ENCODE assay signal across 8 cellular contexts in genomic region chr13:110471833-110472162, GRCh38.
DNase-seq lines count a peak whose midpoint lies in the region; ATAC-seq, FAIRE-seq and TF ChIP-seq lines count a peak whose summit lies in the region.

No MANE protein-coding gene starts in this region.

- no peaks in the 10 kb centered on the region for H3K9me3 ChIP-seq in liver (ENCODE audit: control insufficient read depth in 4 of 4, low read length in 3 of 4)
- no peaks in the 10 kb centered on the region for H3K9me3 ChIP-seq in HepG2 (ENCODE audit: low read length)

- TF ChIP-seq RAD21 in liver (IDR thresholded peaks at IDR 0.05) (no peak), HepG2 (CRISPR knock-in tag; IDR thresholded peaks at IDR 0.05) (no peak)

- CTCF ChIA-PET in HepG2 (lab: Yijun Ruan, JAX; ENCODE audit: low intra/inter-chr PET ratio, low total read pairs) = no interaction called here

- H3K27ac ChIP-seq in liver (ENCODE audit: low read depth in 1 of 2, low read length in 2 of 2) (peak overlapping the region; percentile 2 to 14), HepG2 (ENCODE audit: extremely low read length, insufficient read depth, low read length) (no peak overlapping the region)

- ATAC-seq in HepG2 (no peak), HG02973 (IDR thresholded peaks at IDR 0.05; ENCODE audit: unreplicated experiment) (peak; percentile 97), left ventricle myocardium superior (peak; percentile 77)

- intact Hi-C loops in HepG2 (cut with micrococcal nuclease; ENCODE audit: unreplicated experiment) = no loop called here
- intact Hi-C loops in left ventricle myocardium superior (cut with micrococcal nuclease) = no loop called here

- TF ChIP-seq EP300 in HepG2 (IDR thresholded peaks at IDR 0.05; ENCODE audit: low read depth in 2 of 2, low read length in 2 of 2) (no peak), HepG2 (CRISPR knock-in tag; IDR thresholded peaks at IDR 0.05; ENCODE audit: borderline replicate concordance) (no peak)

- POLR2A ChIA-PET in HepG2 (lab: Yijun Ruan, JAX) = no interaction called here

- no peak overlapping the region for H2AFZ ChIP-seq in HepG2 (ENCODE audit: low read length)

- TF ChIP-seq POLR2A in HepG2 (IDR thresholded peaks at IDR 0.05; ENCODE audit: insufficient read depth in 1 of 2, low read depth in 2 of 2, low read length in 2 of 2) = no peak

- H3K36me3 ChIP-seq in liver (ENCODE audit: control insufficient read depth in 4 of 4, insufficient read depth in 3 of 4, low read depth in 1 of 4, low read length in 3 of 4) (peaks cover 0 to 2% (median 0%) of the 10 kb centered on the region in 4 donors), HepG2 (replicated peaks in 1 of 2; ENCODE audit: control insufficient read depth in 1 of 2, insufficient read depth in 2 of 2, low read length in 2 of 2) (no peaks in the 10 kb centered on the region)

- no peak overlapping the region for H3K4me2 ChIP-seq in HepG2 (ENCODE audit: low read depth, low read length)

- H3K4me3 ChIP-seq in liver (ENCODE audit: low read depth in 1 of 3, low read length in 3 of 3) = no peak overlapping the region
- no peak overlapping the region for H3K4me3 ChIP-seq in HepG2 (replicated peaks in 1 of 3; ENCODE audit: insufficient read depth in 1 of 3, low read depth in 2 of 3, low read length in 3 of 3)

- FAIRE-seq in HepG2 (lab: Jason Lieb, UNC) = no peak

- H3K27me3 ChIP-seq in liver (ENCODE audit: control insufficient read depth in 4 of 4, insufficient read depth in 4 of 4, low read length in 3 of 4) = no peaks in the 10 kb centered on the region
- peaks cover 7 to 67% of the 10 kb centered on the region in 2 experiments for H3K27me3 ChIP-seq in HepG2 (ENCODE audit: control insufficient read depth in 1 of 2, insufficient read depth in 2 of 2, low read length in 2 of 2)

- no peaks in the 10 kb centered on the region for H4K20me1 ChIP-seq in HepG2 (ENCODE audit: insufficient read depth, low read length)

- DNase-seq in HepG2 (ENCODE audit: low spot score) (no peak), RPMI8226 (peak; percentile 86), left ventricle myocardium superior (no peak), ureter (ENCODE audit: low spot score) (peak; percentile 58), NCI-H526 treated with DMSO at 0.1 percent for 48 hours (lab: John Stamatoyannopoulos, UW) (no peak), cerebellum (ENCODE audit: low spot score) (no peak)

- no peaks in the 10 kb centered on the region for H3K79me2 ChIP-seq in HepG2 (ENCODE audit: insufficient read depth, low read length)

- TF ChIP-seq CTCF in liver (IDR thresholded peaks at IDR 0.05; ENCODE audit: low read depth, low read length, missing input control) = no peak
- no peak for TF ChIP-seq CTCF in HepG2 (CRISPR knock-in tag; IDR thresholded peaks at IDR 0.05)

- WGBS in liver = 67% methylated on average over 7 of the region's 7 CpGs
- WGBS in HepG2 (ENCODE audit: low lambda C conversion rate) = 38% methylated on average over 5 of the region's 7 CpGs

- in situ Hi-C loops in HepG2 (cut with HindIII; ENCODE audit: extremely low pct_ligation_motif_present, low pct_unique_long_range_greater_than_20kb) = no loop called here

- H3K9ac ChIP-seq in liver (ENCODE audit: low read depth in 1 of 2, low read length in 2 of 2) = no peak overlapping the region
- no peak overlapping the region for H3K9ac ChIP-seq in HepG2 (ENCODE audit: insufficient read depth, low read depth, low read length)

- H3K4me1 ChIP-seq in liver (ENCODE audit: control insufficient read depth in 4 of 4, insufficient read depth in 4 of 4, low read length in 3 of 4) (peaks cover 0 to 5% (median 0%) of the 10 kb centered on the region in 4 donors), HepG2 (ENCODE audit: insufficient read depth, low read length) (peaks cover 9% of the 10 kb centered on the region)

- BruUV-seq in HepG2 (replicated peaks; lab: Mats Ljungman, UMichigan) = no TSS peak

TF ChIP-seq in liver, 16 proteins besides CTCF, POLR2A, EP300 and RAD21:
- TF ChIP-seq YY1 (IDR thresholded peaks at IDR 0.05) (no peak), JUND (IDR thresholded peaks at IDR 0.05) (peak in 1 of 2 donors; percentile 20), NR2F2 (IDR thresholded peaks at IDR 0.05) (peak; percentile 69), ZBTB33 (IDR thresholded peaks at IDR 0.05) (no peak), HNF4G (IDR thresholded peaks at IDR 0.05) (no peak), ATF3 (IDR thresholded peaks at IDR 0.05) (no peak), TAF1 (conservative IDR thresholded peaks at IDR 0.05) (no peak), RXRA (IDR thresholded peaks at IDR 0.05) (peak; percentile 59 to 74), FOXA1 (IDR thresholded peaks at IDR 0.05) (no peak), MAX (IDR thresholded peaks at IDR 0.05) (no peak), GABPA (IDR thresholded peaks at IDR 0.05 in 1 of 2, conservative IDR thresholded peaks at IDR 0.05 in 1 of 2) (no peak)

TF ChIP-seq in HepG2, 621 proteins besides CTCF, POLR2A, EP300 and RAD21:
- TF ChIP-seq ZBTB21 (CRISPR knock-in tag; IDR thresholded peaks at IDR 0.05) (no peak), MXI1 (IDR thresholded peaks at IDR 0.05; ENCODE audit: borderline replicate concordance, low read depth, low read length) (no peak), KLF16 (CRISPR knock-in tag; IDR thresholded peaks at IDR 0.05) (no peak), ZNF136 (CRISPR knock-in tag; IDR thresholded peaks at IDR 0.05; ENCODE audit: low read depth) (no peak), FOXO1 (CRISPR knock-in tag; IDR thresholded peaks at IDR 0.05) (no peak), SMARCC2 (IDR thresholded peaks at IDR 0.05) (no peak), TAF1 (CRISPR knock-in tag; IDR thresholded peaks at IDR 0.05) (no peak), ZNF496 (CRISPR knock-in tag; IDR thresholded peaks at IDR 0.05; ENCODE audit: insufficient replicate concordance) (no peak), MBNL3 (CRISPR knock-in tag; conservative IDR thresholded peaks at IDR 0.05) (no peak), ZNF101 (CRISPR knock-in tag; IDR thresholded peaks at IDR 0.05; ENCODE audit: borderline replicate concordance, low read depth) (no peak), HNRNPK (IDR thresholded peaks at IDR 0.05; ENCODE audit: low read depth, low read length, poor library complexity, severe bottlenecking) (no peak), ZNF674 (CRISPR knock-in tag; IDR thresholded peaks at IDR 0.05; ENCODE audit: low read depth) (no peak), ZNF512B (CRISPR knock-in tag; IDR thresholded peaks at IDR 0.05; ENCODE audit: borderline replicate concordance) (no peak), DPF2 (CRISPR knock-in tag; IDR thresholded peaks at IDR 0.05; ENCODE audit: borderline replicate concordance, low read depth) (no peak), NR1H2 (CRISPR knock-in tag; IDR thresholded peaks at IDR 0.05; ENCODE audit: borderline replicate concordance, low read depth) (no peak), SATB2 (CRISPR knock-in tag; IDR thresholded peaks at IDR 0.05) (no peak)
TF ChIP-seq in HepG2: peak in this region for 0.

Comparison
In these comparisons a context has a peak if more than half of its experiments do, and no peak if none do; other contexts are left out.
1. DNase-seq: peak in RPMI8226 (single experiment) and ureter (single experiment); none in HepG2 (single experiment), left ventricle myocardium superior (single experiment), NCI-H526 treated with DMSO at 0.1 percent for 48 hours (single experiment) and cerebellum (single experiment).